Comparison of ENCODE assay signal across 11 cellular contexts in genomic region chr11:20035701-20036601, GRCh38.
DNase-seq lines count a peak whose midpoint lies in the region; ATAC-seq and TF ChIP-seq lines count a peak whose summit lies in the region.
"Had no signal": no experiment of that assay in that cellular context is flagged by ENCODE, and none has a peak within 500 bp of the region (broad histone marks: within the 10 kb centered on the region; RNA-seq: fewer than 3 reads in every experiment).

No MANE protein-coding gene starts in this region.

- intact Hi-C loops in PC-9 (cut with micrococcal nuclease; ENCODE audit: unreplicated experiment) (loop anchor here (10.0 kb wide), 1 partner anchor 329 kb away; the partner anchor contains the start of gene HTATIP2), left lung (cut with DNase I) (no loop called here)

- DNase-seq in activated T-cell treated with anti-CD3 and anti-CD28 coated beads, Interleukin-2, amount 50 U/mL, for 48 hours = peak; percentile 20 to 27
- DNase-seq in activated T-cell treated with anti-CD3 and anti-CD28 coated beads for 4 hours = no peak
- peak; percentile 46 to 87 for DNase-seq in PC-9
- peak; percentile 79 for DNase-seq in fibroblast of gingiva (ENCODE audit: low read depth)
- DNase-seq in activated gamma-delta T cell (lab: John Stamatoyannopoulos, UW) = no peak
- DNase-seq in left lung = no peak
- DNase-seq in effector CD4-positive, alpha-beta T cell = no peak
- DNase-seq: naive thymus-derived CD8-positive, alpha-beta T cell had no signal

- H3K9me3 ChIP-seq in PC-9 (ENCODE audit: insufficient read depth, low read depth) (no peaks in the 10 kb centered on the region), thymus (ENCODE audit: control insufficient read depth) (no peaks in the 10 kb centered on the region), left lung (no peaks in the 10 kb centered on the region)
- H3K9me3 ChIP-seq: BLaER1 treated with 17β-estradiol and CSF1 and Interleukin-3, amounts not matched to agents 10 nM and 100 nM had no signal

- H3K4me1 ChIP-seq in PC-9 (replicated peaks; ENCODE audit: insufficient read depth) (peaks cover 46% of the 10 kb centered on the region), thymus (ENCODE audit: control insufficient read depth, insufficient read depth, low read length) (no peaks in the 10 kb centered on the region), left lung (no peaks in the 10 kb centered on the region)
- H3K4me1 ChIP-seq: BLaER1 treated with 17β-estradiol and CSF1 and Interleukin-3, amounts not matched to agents 10 nM and 100 nM had no signal

- H3K36me3 ChIP-seq in PC-9 (ENCODE audit: low read depth) (no peaks in the 10 kb centered on the region), thymus (ENCODE audit: control insufficient read depth, insufficient read depth) (no peaks in the 10 kb centered on the region), left lung (peaks cover 0 to 7% of the 10 kb centered on the region in 2 donors)
- H3K36me3 ChIP-seq: BLaER1 treated with 17β-estradiol and CSF1 and Interleukin-3, amounts not matched to agents 10 nM and 100 nM had no signal

- H2AFZ ChIP-seq in PC-9 = no peak overlapping the region

- H3K4me3 ChIP-seq in PC-9 (no peak overlapping the region), thymus (ENCODE audit: low read length) (no peak overlapping the region), left lung (no peak overlapping the region)
- H3K4me3 ChIP-seq: BLaER1 treated with 17β-estradiol and CSF1 and Interleukin-3, amounts not matched to agents 10 nM and 100 nM had no signal

- H3K9me2 ChIP-seq in PC-9 (ENCODE audit: insufficient read depth) = no peaks in the 10 kb centered on the region

- BruUV-seq in PC-9 (replicated peaks; lab: Mats Ljungman, UMichigan) = no TSS peak

- WGBS in thymus = 87% methylated on average over 15 of the region's 15 CpGs

- peaks cover 32% of the 10 kb centered on the region for H3F3A ChIP-seq in PC-9 (ENCODE audit: insufficient read depth, low read depth)

- CTCF ChIA-PET in PC-9 (lab: Charles Lee) = interaction anchor here (0.6 to 1.0 kb wide), 2 partner anchors 265 to 403 kb away, joined by 3 read pairs; no protein-coding TSS in a partner anchor

- POLR2A ChIA-PET in PC-9 (lab: Charles Lee; ENCODE audit: unreplicated experiment) = interaction anchor here (0.6 kb wide), 1 partner anchor 516 kb away, joined by 4 read pairs; no protein-coding TSS in a partner anchor

- no peaks in the 10 kb centered on the region for H3K79me2 ChIP-seq in PC-9 (ENCODE audit: low read depth)

- H3K4me2 ChIP-seq in PC-9 = peak overlapping the region; percentile 43

- peak overlapping the region; percentile 66 for H3K27ac ChIP-seq in PC-9
- peak overlapping the region; percentile 8 for H3K27ac ChIP-seq in thymus (ENCODE audit: low read depth)
- no peak overlapping the region for H3K27ac ChIP-seq in left lung
- H3K27ac ChIP-seq: BLaER1 treated with 17β-estradiol and CSF1 and Interleukin-3, amounts not matched to agents 10 nM and 100 nM had no signal

- no peak for TF ChIP-seq CTCF in PC-9 (conservative IDR thresholded peaks at IDR 0.05)
- TF ChIP-seq CTCF in left lung (IDR thresholded peaks at IDR 0.05) = no peak

- no peak for ATAC-seq in left lung
- ATAC-seq: naive thymus-derived CD8-positive, alpha-beta T cell; stimulated activated effector memory CD8-positive, alpha-beta T cell treated with anti-CD3 and anti-CD28 coated beads, Interleukin-12 subunit alpha, Interleukin-12 subunit beta, amount 100 ng/mL, for 72 hours had no signal

- no peaks in the 10 kb centered on the region for H3K27me3 ChIP-seq in PC-9 (ENCODE audit: insufficient read depth, low read depth)
- H3K27me3 ChIP-seq in thymus (ENCODE audit: control insufficient read depth, insufficient read depth) = no peaks in the 10 kb centered on the region
- H3K27me3 ChIP-seq in left lung = no peaks in the 10 kb centered on the region
- H3K27me3 ChIP-seq: BLaER1 treated with 17β-estradiol and CSF1 and Interleukin-3, amounts not matched to agents 10 nM and 100 nM had no signal

- no peaks in the 10 kb centered on the region for H4K20me1 ChIP-seq in PC-9 (ENCODE audit: insufficient read depth)
- H4K20me1 ChIP-seq: BLaER1 treated with 17β-estradiol and CSF1 and Interleukin-3, amounts not matched to agents 10 nM and 100 nM had no signal

Comparison
In these comparisons a context has a peak if more than half of its experiments do, and no peak if none do; other contexts are left out.
1. DNase-seq: peak in activated T-cell treated with anti-CD3 and anti-CD28 coated beads, Interleukin-2, amount 50 U/mL, for 48 hours (2 of 2), PC-9 (2 of 2) and fibroblast of gingiva (single experiment); none in activated T-cell treated with anti-CD3 and anti-CD28 coated beads for 4 hours (single experiment), activated gamma-delta T cell (single experiment), left lung (0 of 2) and effector CD4-positive, alpha-beta T cell (single experiment).
2. H3K27ac ChIP-seq: peak in PC-9 (single experiment) and thymus (single experiment); none in left lung (0 of 2).